In the genomic region with DNA sequence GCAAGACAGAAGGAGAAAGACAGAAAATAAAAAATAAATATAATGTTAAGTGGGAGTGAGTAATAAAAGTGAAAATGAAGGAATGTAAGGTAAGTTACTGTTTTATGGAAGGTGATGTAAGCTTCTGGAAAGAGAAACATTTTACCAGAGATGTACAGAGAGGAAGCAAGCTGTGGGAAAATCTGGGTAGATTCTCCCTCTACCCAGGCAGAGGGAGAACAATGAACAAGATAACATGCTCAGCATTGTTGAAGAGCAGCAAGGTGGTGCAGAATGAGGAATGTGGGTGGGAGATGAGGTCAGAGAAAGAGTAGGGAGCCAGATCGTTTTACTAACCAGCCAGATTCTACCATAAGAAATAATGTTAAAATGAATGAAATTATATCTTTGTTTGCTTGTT, we compare ENCODE assay signal across 31 cellular contexts.
DNase-seq lines count a peak whose midpoint lies in the region; TF ChIP-seq lines count a peak whose summit lies in the region.
"Had no signal": no experiment of that assay in that cellular context is flagged by ENCODE, and none has a peak within 500 bp of the region (broad histone marks: within the 10 kb centered on the region; RNA-seq: fewer than 3 reads in every experiment).

No MANE protein-coding gene starts in this region.

- no peaks in the 10 kb centered on the region for H3K36me3 ChIP-seq in HUES48 (ENCODE audit: control insufficient read depth, insufficient read depth, low read length)
- H3K36me3 ChIP-seq in GM23248 (ENCODE audit: low read depth) = no peaks in the 10 kb centered on the region
- H3K36me3 ChIP-seq: brain microvascular endothelial cell, esophagus squamous epithelium, gastrocnemius medialis, prostate gland, sigmoid colon, stomach, tibial artery had no signal

- H3K4me3 ChIP-seq in HUES48 (ENCODE audit: low read depth, low read length) = no peak overlapping the region
- H3K4me3 ChIP-seq in fibroblast of pulmonary artery (replicated peaks; ENCODE audit: low read depth, low read length) = no peak overlapping the region
- H3K4me3 ChIP-seq in GM23248 = no peak overlapping the region
- H3K4me3 ChIP-seq: esophagus squamous epithelium, gastrocnemius medialis, PC-9, prostate gland, sigmoid colon, stomach, tibial artery had no signal

- peak overlapping the region; percentile 39 for H3K27ac Mint-ChIP-seq in nephron progenitor cell
- H3K27ac Mint-ChIP-seq: IgD-negative memory B cell; memory B cell; T-helper 1 cell treated with Interleukin-12 subunit alpha and Interleukin-12 subunit beta and Interleukin-4 antibody, amounts not matched to agents 30 μg/mL and 1 μg/mL, for 36 hours had no signal

- H4K20me1 ChIP-seq in GM23248 (ENCODE audit: insufficient read depth) = no peaks in the 10 kb centered on the region

- in situ Hi-C loops in GM23248 (cut with MboI) = no loop called here

- no peaks in the 10 kb centered on the region for H3K27me3 ChIP-seq in HUES48 (ENCODE audit: control insufficient read depth, insufficient read depth, low read length)
- no peaks in the 10 kb centered on the region for H3K27me3 ChIP-seq in GM23248 (replicated peaks; ENCODE audit: insufficient read depth)
- H3K27me3 ChIP-seq: brain microvascular endothelial cell, esophagus squamous epithelium, gastrocnemius medialis, sigmoid colon, stomach, tibial artery had no signal

- no peaks in the 10 kb centered on the region for H3K9me2 ChIP-seq in GM23248 (ENCODE audit: insufficient read depth)
- H3K9me2 ChIP-seq: SK-N-SH had no signal

- H3K4me2 ChIP-seq in GM23248 (ENCODE audit: unreplicated experiment) = no peak overlapping the region
- H3K4me2 ChIP-seq: PC-9, SK-N-SH had no signal

- no peaks in the 10 kb centered on the region for H3K27me3 Mint-ChIP-seq in nephron progenitor cell (ENCODE audit: low read depth, poor library complexity)
- H3K27me3 Mint-ChIP-seq: IgD-negative memory B cell, memory B cell had no signal

- H3K79me2 ChIP-seq in GM23248 (ENCODE audit: insufficient read depth) = no peaks in the 10 kb centered on the region

- peaks cover 13% of the 10 kb centered on the region for H3K9me3 Mint-ChIP-seq in nephron progenitor cell
- H3K9me3 Mint-ChIP-seq: T-helper 1 cell treated with Interleukin-12 subunit alpha and Interleukin-12 subunit beta and Interleukin-4 antibody, amounts not matched to agents 30 μg/mL and 1 μg/mL, for 36 hours had no signal

- peak overlapping the region; percentile 6 for H3K27ac ChIP-seq in HUES48 (ENCODE audit: low read depth, low read length)
- no peak overlapping the region for H3K27ac ChIP-seq in GM23248
- H3K27ac ChIP-seq: brain microvascular endothelial cell, esophagus squamous epithelium, gastrocnemius medialis, PC-9, prostate gland, sigmoid colon, stomach, tibial artery had no signal

- H3K4me1 ChIP-seq in HUES48 (ENCODE audit: control insufficient read depth, insufficient read depth, low read length) (peaks cover 11% of the 10 kb centered on the region), GM23248 (ENCODE audit: insufficient read depth) (no peaks in the 10 kb centered on the region)
- H3K4me1 ChIP-seq: esophagus squamous epithelium, gastrocnemius medialis, prostate gland, sigmoid colon, stomach had no signal

- no peak overlapping the region for H2AFZ ChIP-seq in GM23248
- H2AFZ ChIP-seq: PC-9 had no signal

- H3K9me3 ChIP-seq in HUES48 (ENCODE audit: control insufficient read depth, insufficient read depth, low read length) = no peaks in the 10 kb centered on the region
- H3K9me3 ChIP-seq in GM23248 (ENCODE audit: low read depth) = no peaks in the 10 kb centered on the region
- H3K9me3 ChIP-seq: esophagus squamous epithelium, gastrocnemius medialis, prostate gland, sigmoid colon, SK-N-SH, stomach, tibial artery had no signal

- peaks cover 3% of the 10 kb centered on the region for H3K36me3 Mint-ChIP-seq in nephron progenitor cell (ENCODE audit: low read depth)
- H3K36me3 Mint-ChIP-seq: IgD-negative memory B cell, memory B cell had no signal

- H3F3A ChIP-seq in GM23248 (ENCODE audit: insufficient read depth) = no peaks in the 10 kb centered on the region

- H3K9ac ChIP-seq in HUES48 (ENCODE audit: low read depth, low read length) (no peak overlapping the region), GM23248 (no peak overlapping the region)
- H3K9ac ChIP-seq: SK-N-SH had no signal

- H3K4me3 Mint-ChIP-seq in nephron progenitor cell = no peak overlapping the region
- H3K4me3 Mint-ChIP-seq: IgD-negative memory B cell; memory B cell; T-helper 1 cell treated with Interleukin-12 subunit alpha and Interleukin-12 subunit beta and Interleukin-4 antibody, amounts not matched to agents 30 μg/mL and 1 μg/mL, for 36 hours had no signal

- peaks cover 9% of the 10 kb centered on the region for H3K4me1 Mint-ChIP-seq in nephron progenitor cell
- H3K4me1 Mint-ChIP-seq: IgD-negative memory B cell, memory B cell had no signal

- DNase-seq in Daoy (ENCODE audit: low read depth) (peak; percentile 8), fibroblast of pulmonary artery (ENCODE audit: low read depth) (peak; percentile 18), nephron progenitor cell (no peak), NCI-H1694 treated with DMSO at 0.1 percent for 48 hours (lab: John Stamatoyannopoulos, UW) (no peak), Kasumi-1 (lab: John Stamatoyannopoulos, UW) (no peak), DMS79 (lab: John Stamatoyannopoulos, UW) (no peak), GM23248 (no peak)
- DNase-seq: ACHN; activated CD4-positive, alpha-beta T cell treated with anti-CD3 and anti-CD28 coated beads, Interleukin-2, amount 50 U/mL, for 48 hours; activated CD4-positive, CD25-positive, alpha-beta regulatory T cell treated with anti-CD3 and anti-CD28 coated beads, Interleukin-2, amount 50 U/mL, for 72 hours; activated naive CD4-positive, alpha-beta T cell treated with Interleukin-2 at 50 U/mL for 16 hours; brain microvascular endothelial cell; cerebellar nuclear complex; esophagus squamous epithelium; gastrocnemius medialis; NCI-H1048; NCI-H1694; NCI-H2171; NCI-H524 treated with DMSO at 0.1 percent for 48 hours; occipital lobe; PC-9; sigmoid colon; SK-N-SH; stimulated activated CD4-positive, alpha-beta T cell treated with anti-CD3 and anti-CD28 coated beads, Interleukin-4, amount 100 ng/mL, for 1 hour; stomach; tibial artery had no signal

- WGBS in GM23248 (ENCODE audit: low coverage in 1 of 2, low lambda C conversion rate in 2 of 2, missing lambda C conversion rate in 2 of 2), 2 experiments = 0 to 6% methylated on average over 1 of the region's 1 CpG

- no peak for TF ChIP-seq CTCF in fibroblast of pulmonary artery (IDR thresholded peaks at IDR 0.05; ENCODE audit: low read length, missing control alignments)
- TF ChIP-seq CTCF in nephron progenitor cell (IDR thresholded peaks at IDR 0.05) = no peak

Comparison
In these comparisons a context has a peak if more than half of its experiments do, and no peak if none do; other contexts are left out.
1. DNase-seq: peak in Daoy (single experiment) and fibroblast of pulmonary artery (single experiment); none in nephron progenitor cell (single experiment), NCI-H1694 treated with DMSO at 0.1 percent for 48 hours (single experiment), Kasumi-1 (0 of 2), DMS79 (single experiment) and GM23248 (single experiment).